Comparison of ENCODE assay signal across 9 cellular contexts in the genomic region with DNA sequence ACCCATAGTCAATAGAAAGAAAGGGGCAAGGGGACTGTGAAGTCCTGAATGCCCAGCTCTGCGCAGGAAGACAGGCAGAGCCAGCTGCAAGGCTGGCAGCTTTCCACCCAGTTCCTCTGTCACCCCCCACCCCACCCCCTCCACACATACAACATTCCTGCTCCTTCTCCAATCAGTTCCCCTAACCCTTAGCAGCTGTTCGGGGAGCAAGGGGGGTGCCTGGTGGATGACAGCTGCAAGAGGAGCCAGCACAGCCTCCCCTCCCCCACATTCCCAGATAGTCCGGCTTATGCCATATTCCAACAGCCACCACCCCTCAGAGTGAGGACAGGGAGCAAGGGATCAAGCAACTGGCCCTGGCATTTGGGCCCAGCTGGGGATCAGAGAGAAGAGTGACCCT. TPM values are rescaled to one million over a fixed set of nuclear protein-coding genes. Genes with fewer than 3 reads are reported as not detected.
DNase-seq lines count a peak whose midpoint lies in the region; ATAC-seq and TF ChIP-seq lines count a peak whose summit lies in the region.
"Had no signal": no experiment of that assay in that cellular context is flagged by ENCODE, and none has a peak within 500 bp of the region (broad histone marks: within the 10 kb centered on the region; RNA-seq: fewer than 3 reads in every experiment).

No MANE protein-coding gene starts in this region.

- H3K36me3 Mint-ChIP-seq in CD14-positive monocyte (peaks cover 76 to 85% of the 10 kb centered on the region in 2 donors), neural progenitor cell (peaks cover 32% of the 10 kb centered on the region)

- H3F3A ChIP-seq in neural progenitor cell (ENCODE audit: low read depth), result no peaks in the 10 kb centered on the region

- no peak for TF ChIP-seq EP300 in esophagus muscularis mucosa (IDR thresholded peaks at IDR 0.05)

- H3K27me3 ChIP-seq in esophagus muscularis mucosa, result no peaks in the 10 kb centered on the region
- H3K27me3 ChIP-seq in neural progenitor cell, result no peaks in the 10 kb centered on the region

- H3K4me1 ChIP-seq in esophagus muscularis mucosa, result peaks cover 79 to 91% (median 81%) of the 10 kb centered on the region in 4 donors
- H3K4me1 ChIP-seq in neural progenitor cell, result peaks cover 46% of the 10 kb centered on the region

- peak overlapping the region; percentile 79 to 97 (median 91) for H3K27ac ChIP-seq in esophagus muscularis mucosa (replicated peaks in 1 of 4)
- H3K27ac ChIP-seq in neural progenitor cell, result peak overlapping the region; percentile 65

- H2AFZ ChIP-seq in neural progenitor cell (replicated peaks), result no peak overlapping the region

- no peaks in the 10 kb centered on the region for H3K9me3 ChIP-seq in esophagus muscularis mucosa
- H3K9me3 ChIP-seq in neural progenitor cell (ENCODE audit: low read depth), result no peaks in the 10 kb centered on the region

- 30% methylated on average over 3 of the region's 3 CpGs for WGBS in esophagus muscularis mucosa

- no peak for TF ChIP-seq POLR2A in esophagus muscularis mucosa (IDR thresholded peaks at IDR 0.05; ENCODE audit: low read depth)

- peaks cover 85% of the 10 kb centered on the region for H3K4me1 Mint-ChIP-seq in CD14-positive monocyte
- peaks cover 59% of the 10 kb centered on the region for H3K4me1 Mint-ChIP-seq in neural progenitor cell

- ATAC-seq in HG03135 (IDR thresholded peaks at IDR 0.05; ENCODE audit: unreplicated experiment) (no peak), HG02870 (IDR thresholded peaks at IDR 0.05; ENCODE audit: unreplicated experiment) (no peak)

- peak overlapping the region; percentile 33 to 99 (median 96) for H3K27ac Mint-ChIP-seq in CD14-positive monocyte
- H3K27ac Mint-ChIP-seq in neural progenitor cell, result peak overlapping the region; percentile 58

- peak overlapping the region; percentile 81 to 88 for H3K4me3 Mint-ChIP-seq in CD14-positive monocyte
- H3K4me3 Mint-ChIP-seq in neural progenitor cell, result peak overlapping the region; percentile 55

- TF ChIP-seq CTCF in CD14-positive monocyte (IDR thresholded peaks at IDR 0.05), result no peak
- no peak for TF ChIP-seq CTCF in esophagus muscularis mucosa (IDR thresholded peaks at IDR 0.05)
- TF ChIP-seq CTCF in neural progenitor cell (IDR thresholded peaks at IDR 0.05), result no peak

- H3K36me3 ChIP-seq in esophagus muscularis mucosa (peaks cover 22 to 63% (median 45%) of the 10 kb centered on the region in 4 donors), neural progenitor cell (no peaks in the 10 kb centered on the region)

- peaks cover 81% of the 10 kb centered on the region for H3K79me2 ChIP-seq in neural progenitor cell (ENCODE audit: low read depth)

- intact Hi-C loops in CD14-positive monocyte (cut with micrococcal nuclease) (no loop called here), esophagus muscularis mucosa (cut with DNase I) (no loop called here)

- H3K27me3 Mint-ChIP-seq in CD14-positive monocyte (ENCODE audit: low read depth in 3 of 3), result peaks cover 0 to 4% (median 0%) of the 10 kb centered on the region in 3 donors
- peaks cover 14% of the 10 kb centered on the region for H3K27me3 Mint-ChIP-seq in neural progenitor cell (ENCODE audit: insufficient read depth, low read depth)

- H3K9ac ChIP-seq in neural progenitor cell, result peak overlapping the region; percentile 4

- peaks cover 83% of the 10 kb centered on the region for H4K20me1 ChIP-seq in neural progenitor cell (ENCODE audit: low read depth)

- DNase-seq in CD14-positive monocyte (ENCODE audit: low spot score) (no peak), NCI-H82 (lab: John Stamatoyannopoulos, UW) (peak; percentile 88), esophagus muscularis mucosa (ENCODE audit: extremely low spot score) (no peak), neural progenitor cell (ENCODE audit: low spot score) (no peak), NOMO-1 treated with DMSO at 0.1 percent for 48 hours (lab: John Stamatoyannopoulos, UW; ENCODE audit: unreplicated experiment) (no peak), A172 (ENCODE audit: low spot score) (no peak)

- no peaks in the 10 kb centered on the region for H3K9me3 Mint-ChIP-seq in CD14-positive monocyte
- H3K9me3 Mint-ChIP-seq in neural progenitor cell, result no peaks in the 10 kb centered on the region

- H3K4me2 ChIP-seq in neural progenitor cell, result peak overlapping the region; percentile 64

- H3K4me3 ChIP-seq in esophagus muscularis mucosa (peak overlapping the region in 1 of 4 donors; percentile 11), neural progenitor cell (no peak overlapping the region)

RNA-seq across cellular contexts. Expression of gene ARHGEF2, which starts 9.7 kb away (rescaled TPM):
- 10 to 100 TPM; 15.4 to 18.6 TPM for polyA plus RNA-seq in CD14-positive monocyte
- total RNA-seq in esophagus muscularis mucosa, result 100 to 1,000 TPM in 2 of 4 donors, 10 to 100 TPM in 2; 54.0 to 130 (median 91.8) TPM
- 79.7 and 108 TPM in 2 replicates for total RNA-seq in neural progenitor cell (ENCODE audit: low replicate concordance)
- total RNA-seq in A172 (2014; rRNA removed; shearing (Covaris generic)), result 153 and 155 TPM in 2 replicates

RNA-seq across cellular contexts. Expression of gene RXFP4, which starts 27.2 kb away (rescaled TPM):
- polyA plus RNA-seq in CD14-positive monocyte, result not detected
- total RNA-seq in esophagus muscularis mucosa (not detected), neural progenitor cell (ENCODE audit: low replicate concordance) (not detected in 2 replicates)
- total RNA-seq in A172 (2014; rRNA removed; shearing (Covaris generic)), result not detected in 2 replicates
- total RNA-seq: SK-MEL-5 had no signal

RNA-seq across cellular contexts. Expression of gene KHDC4, which starts 34.5 kb away (rescaled TPM):
- polyA plus RNA-seq in CD14-positive monocyte, result 1 to 10 TPM; 3.4 to 3.5 TPM
- total RNA-seq in esophagus muscularis mucosa (10 to 100 TPM; 25.8 to 41.5 (median 29.2) TPM), neural progenitor cell (ENCODE audit: low replicate concordance) (91.5 and 91.9 TPM in 2 replicates)
- 52.3 and 53.9 TPM in 2 replicates for total RNA-seq in A172 (2014; rRNA removed; shearing (Covaris generic))

RNA-seq across cellular contexts. Expression of gene SSR2, which starts 52.1 kb away (rescaled TPM):
- 100 to 1,000 TPM; 374 to 414 TPM for polyA plus RNA-seq in CD14-positive monocyte
- total RNA-seq in esophagus muscularis mucosa (100 to 1,000 TPM; 118 to 229 (median 137) TPM), neural progenitor cell (ENCODE audit: low replicate concordance) (293 and 314 TPM in 2 replicates)
- total RNA-seq in A172 (2014; rRNA removed; shearing (Covaris generic)), result 573 and 778 TPM in 2 replicates

RNA-seq across cellular contexts. Expression of gene RIT1, which starts 57.5 kb away (rescaled TPM):
- polyA plus RNA-seq in CD14-positive monocyte, result 10 to 100 TPM; 57.2 to 69.6 TPM
- total RNA-seq in esophagus muscularis mucosa (10 to 100 TPM; 23.0 to 36.8 (median 32.3) TPM), neural progenitor cell (ENCODE audit: low replicate concordance) (41.5 and 51.3 TPM in 2 replicates)
- total RNA-seq in A172 (2014; rRNA removed; shearing (Covaris generic)), result 65.1 and 81.9 TPM in 2 replicates
